Comparison of ENCODE assay signal across 14 cellular contexts in the genomic region with DNA sequence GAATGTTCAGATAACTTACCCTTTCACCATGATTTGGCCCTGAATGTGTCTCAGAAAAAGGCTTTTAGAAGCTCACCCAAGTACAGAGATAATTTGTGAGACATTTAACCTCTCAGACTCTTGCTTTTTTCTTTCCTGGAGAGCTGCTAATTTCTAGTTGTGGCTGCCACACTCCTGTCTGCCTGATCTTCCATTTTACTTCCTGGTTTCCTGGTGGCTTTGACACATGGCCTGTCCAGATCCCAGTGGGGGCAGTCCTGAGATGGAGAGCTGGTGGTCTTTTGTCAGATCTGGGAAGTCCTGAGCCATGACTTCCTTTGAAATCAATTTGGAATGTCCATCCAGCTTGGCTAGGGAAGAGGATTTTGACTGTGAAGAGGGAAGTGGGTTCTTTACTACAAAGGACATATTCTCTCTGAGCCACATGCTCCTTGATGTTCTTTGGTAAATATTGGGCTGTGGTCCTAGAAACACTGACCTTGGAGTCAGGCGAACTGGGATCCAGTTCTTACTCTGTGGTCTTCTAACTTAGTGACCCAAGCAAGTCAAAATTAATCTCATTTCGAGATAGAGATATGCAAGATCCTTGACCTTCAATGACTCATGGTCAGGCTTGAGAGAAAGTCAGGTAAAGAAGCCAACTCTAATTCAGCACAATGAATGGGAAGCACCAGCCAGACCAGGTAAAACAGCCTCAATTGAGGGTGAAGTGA.
"Had no signal": no experiment of that assay in that cellular context is flagged by ENCODE, and none has a peak within 500 bp of the region (broad histone marks: within the 10 kb centered on the region; RNA-seq: fewer than 3 reads in every experiment).

No MANE protein-coding gene starts in this region.

- H3K27me3 ChIP-seq: thyroid gland had no signal

- H3K4me3 ChIP-seq: skin epidermis, thyroid gland had no signal

- H3K36me3 ChIP-seq: thyroid gland had no signal

- DNase-seq: activated CD4-positive, alpha-beta T cell treated with anti-CD3 and anti-CD28 coated beads, Interleukin-2, amount 50 U/mL, for 1 hour; activated effector memory CD4-positive, alpha-beta T cell treated with Interleukin-2 at 50 U/mL for 16 hours; activated T-cell treated with anti-CD3 and anti-CD28 coated beads, Interleukin-2, amount 50 U/mL, for 24 hours; cerebellar nuclear complex; dermis blood vessel endothelial cell; hypothalamus; kidney glomerular epithelial cell; naive thymus-derived CD4-positive, alpha-beta T cell; nucleus accumbens; stimulated activated CD4-positive, alpha-beta T cell treated with anti-CD3 and anti-CD28 coated beads, Interleukin-4, amount 100 ng/mL, for 4 hours; stimulated activated naive CD8-positive, alpha-beta T cell treated with anti-CD3 and anti-CD28 coated beads, Interleukin-15, amount 100 ng/mL, for 72 hours; T-helper 17 cell; thyroid gland had no signal

- H3K27ac ChIP-seq: skin epidermis had no signal

- H3K9me3 ChIP-seq: thyroid gland had no signal
